8 cellular contexts compared by ENCODE assay signal in genomic region chr5:61162010-61162831, GRCh38. TPM values are rescaled to one million over a fixed set of nuclear protein-coding genes. Genes with fewer than 3 reads are reported as not detected.
DNase-seq lines count a peak whose midpoint lies in the region; ATAC-seq, FAIRE-seq and TF ChIP-seq lines count a peak whose summit lies in the region.

SMIM15 (minus strand) TSS chr5:61162468; CDS start chr5:61160171, 2,297 bp downstream.

- peak within 1 kb of the TSS; percentile 91 for H3K27ac ChIP-seq in psoas muscle
- H3K27ac ChIP-seq in urinary bladder (ENCODE audit: low read depth), result peak within 1 kb of the TSS; percentile 95

- intact Hi-C loops in left ventricle myocardium superior (cut with micrococcal nuclease) (loop anchor here (10.0 kb wide), 1 partner anchor 173 kb away; the partner anchor contains the start of gene ZSWIM6), psoas muscle (cut with DNase I) (loop anchor here (2.0 to 10.0 kb wide), 4 partner anchors 170 to 495 kb away; partner anchors contain the start of genes ERCC8 (in 2 of the 2), NDUFAF2 (in 2 of the 2) and ZSWIM6 (in 2 of the 2))

- H3K4me1 ChIP-seq in psoas muscle (peaks cover 15% of the 10 kb centered on the region), urinary bladder (ENCODE audit: insufficient read depth) (no peaks in the 10 kb centered on the region)

- H3K36me3 ChIP-seq in psoas muscle (ENCODE audit: insufficient read depth in 1 of 2, low read depth in 1 of 2) (peaks cover 4 to 27% of the 10 kb centered on the region in 2 donors), urinary bladder (ENCODE audit: insufficient read depth) (peaks cover 4% of the 10 kb centered on the region)

- DNase-seq in GM12892 (ENCODE audit: insufficient read length) (peak; percentile 82), NCI-H146 treated with DMSO at 0.1 percent for 48 hours (lab: John Stamatoyannopoulos, UW; ENCODE audit: unreplicated experiment) (peak; percentile 79), amygdala (lab: John Stamatoyannopoulos, UW) (peak in 54 of 56 donors; percentile 40 to 87 (median 74)), left ventricle myocardium superior (peak; percentile 94), psoas muscle (peak; percentile 90 to 94)

- TF ChIP-seq POLR2A in GM12892 (IDR thresholded peaks at IDR 0.05; ENCODE audit: low read depth, low read length), result peak; percentile 87

- H3K4me1 Mint-ChIP-seq in T-helper 1 cell treated with Interleukin-12 subunit alpha and Interleukin-12 subunit beta and Interleukin-4 antibody, amounts not matched to agents 30 μg/mL and 1 μg/mL, for 36 hours (ENCODE audit: low read depth), result peaks cover 30% of the 10 kb centered on the region

- peak; percentile 94 for FAIRE-seq in GM12892 (lab: Jason Lieb, UNC)

- H3K4me3 ChIP-seq in psoas muscle, result peak within 1 kb of the TSS; percentile 82
- H3K4me3 ChIP-seq in urinary bladder (ENCODE audit: low read depth, low read length), result peak within 1 kb of the TSS; percentile 69

- 0 to 1% (median 0%) methylated on average over 73 of the region's 73 CpGs for WGBS in psoas muscle, 3 donors
- WGBS in urinary bladder, result under 1% methylated on average over 73 of the region's 73 CpGs

- H3K27me3 Mint-ChIP-seq in T-helper 1 cell treated with Interleukin-12 subunit alpha and Interleukin-12 subunit beta and Interleukin-4 antibody, amounts not matched to agents 30 μg/mL and 1 μg/mL, for 36 hours (ENCODE audit: low read depth), result no peaks in the 10 kb centered on the region

- peaks cover 4% of the 10 kb centered on the region for H3K9me3 Mint-ChIP-seq in T-helper 1 cell treated with Interleukin-12 subunit alpha and Interleukin-12 subunit beta and Interleukin-4 antibody, amounts not matched to agents 30 μg/mL and 1 μg/mL, for 36 hours

- TF ChIP-seq CTCF in psoas muscle (IDR thresholded peaks at IDR 0.05), result no peak

- peak within 1 kb of the TSS; percentile 94 for H3K4me3 Mint-ChIP-seq in T-helper 1 cell treated with Interleukin-12 subunit alpha and Interleukin-12 subunit beta and Interleukin-4 antibody, amounts not matched to agents 30 μg/mL and 1 μg/mL, for 36 hours

- peak within 1 kb of the TSS; percentile 94 for H3K27ac Mint-ChIP-seq in T-helper 1 cell treated with Interleukin-12 subunit alpha and Interleukin-12 subunit beta and Interleukin-4 antibody, amounts not matched to agents 30 μg/mL and 1 μg/mL, for 36 hours

- H3K36me3 Mint-ChIP-seq in T-helper 1 cell treated with Interleukin-12 subunit alpha and Interleukin-12 subunit beta and Interleukin-4 antibody, amounts not matched to agents 30 μg/mL and 1 μg/mL, for 36 hours (ENCODE audit: low read depth), result peaks cover 41% of the 10 kb centered on the region

- ATAC-seq in HG02798 (IDR thresholded peaks at IDR 0.05; ENCODE audit: poor library complexity, unreplicated experiment) (peak; percentile 98), left ventricle myocardium superior (peak; percentile 99), psoas muscle (peak; percentile 96 to 99 (median 98))

- H3K27me3 ChIP-seq in psoas muscle (ENCODE audit: insufficient read depth in 3 of 3, low read length in 2 of 3), result no peaks in the 10 kb centered on the region

- H3K9me3 ChIP-seq in psoas muscle, result no peaks in the 10 kb centered on the region

RNA-seq across cellular contexts. Expression of gene SMIM15, which starts in this region (rescaled TPM):
- polyA plus RNA-seq in GM12892 (2012; ENCODE audit: missing spikeins), result 38.1 TPM
- total RNA-seq in left ventricle myocardium superior (18.3 TPM), psoas muscle (10 to 100 TPM; 10.6 to 19.3 (median 14.5) TPM), urinary bladder (44.7 TPM)
- polyA plus RNA-seq in psoas muscle (10 to 100 TPM in 2 of 3 donors, 1 to 10 TPM in 1; 7.0 to 48.7 (median 19.4) TPM), urinary bladder (33.9 TPM)

Comparison
In these comparisons a context has a peak if more than half of its experiments do, and no peak if none do; other contexts are left out.
1. Peak in every context shown above with its lines: DNase-seq, ATAC-seq, H3K4me3 ChIP-seq and H3K27ac ChIP-seq.